Comparison of ENCODE assay signal across 10 cellular contexts in genomic region chr18:74623047-74623816, GRCh38. TPM values are rescaled to one million over a fixed set of nuclear protein-coding genes. Genes with fewer than 3 reads are reported as not detected.
DNase-seq lines count a peak whose midpoint lies in the region; ATAC-seq and TF ChIP-seq lines count a peak whose summit lies in the region.
"Had no signal": no experiment of that assay in that cellular context is flagged by ENCODE, and none has a peak within 500 bp of the region (broad histone marks: within the 10 kb centered on the region; RNA-seq: fewer than 3 reads in every experiment).

No MANE protein-coding gene starts in this region.

- H3K4me1 Mint-ChIP-seq in T-helper 17 cell: peaks cover 14% of the 10 kb centered on the region

- H3K9me3 ChIP-seq in body of pancreas (no peaks in the 10 kb centered on the region), T-helper 17 cell (ENCODE audit: control insufficient read depth, low read length, poor library complexity, severe bottlenecking) (no peaks in the 10 kb centered on the region)
- H3K9me3 ChIP-seq: BLaER1 had no signal

- TF ChIP-seq POLR2A in body of pancreas (IDR thresholded peaks at IDR 0.05): no peak

- no peaks in the 10 kb centered on the region for H3K36me3 ChIP-seq in body of pancreas (replicated peaks in 1 of 2; ENCODE audit: insufficient read depth in 1 of 2, low read depth in 2 of 2)
- H3K36me3 ChIP-seq: BLaER1 had no signal

- H3K4me3 ChIP-seq in HL-60 (replicated peaks; ENCODE audit: insufficient read depth, low read length) (no peak overlapping the region), body of pancreas (no peak overlapping the region)
- H3K4me3 ChIP-seq: BLaER1 had no signal

- H3K4me1 ChIP-seq in body of pancreas: no peaks in the 10 kb centered on the region

- H3K4me3 Mint-ChIP-seq in T-helper 17 cell: no peak overlapping the region
- H3K4me3 Mint-ChIP-seq: activated B cell treated with CpG ODN at 0.5 μM for 24 hours had no signal

- no peak for ATAC-seq in body of pancreas
- no peak for ATAC-seq in T-helper 17 cell
- no peak for ATAC-seq in HG02763 (IDR thresholded peaks at IDR 0.05; ENCODE audit: unreplicated experiment)

- DNase-seq in DMS53 (lab: John Stamatoyannopoulos, UW) (peak; percentile 31), DMS53 treated with DMSO at 0.1 percent for 48 hours (lab: John Stamatoyannopoulos, UW; ENCODE audit: unreplicated experiment) (no peak), HL-60 (ENCODE audit: low read depth in 1 of 2, low spot score in 1 of 2) (no peak), body of pancreas (peak in 1 of 4 donors; percentile 16), myocyte (ENCODE audit: low read depth) (peak; percentile 9), RKO (ENCODE audit: low spot score) (no peak), T-helper 17 cell (no peak)
- DNase-seq: activated B cell treated with CpG ODN at 0.5 μM for 24 hours had no signal

- no peaks in the 10 kb centered on the region for H3K36me3 Mint-ChIP-seq in T-helper 17 cell (ENCODE audit: low read depth)

- no peak overlapping the region for H3K27ac ChIP-seq in HL-60 (replicated peaks)
- H3K27ac ChIP-seq in body of pancreas: no peak overlapping the region
- H3K27ac ChIP-seq: BLaER1 had no signal

- 68 to 73% methylated on average over 24 of the region's 24 CpGs for WGBS in body of pancreas, 2 donors

- no peaks in the 10 kb centered on the region for H3K27me3 Mint-ChIP-seq in T-helper 17 cell
- H3K27me3 Mint-ChIP-seq: activated B cell treated with CpG ODN at 0.5 μM for 24 hours had no signal

- H3K27me3 ChIP-seq in HL-60 (ENCODE audit: insufficient read depth, poor library complexity, severe bottlenecking) (no peaks in the 10 kb centered on the region), body of pancreas (no peaks in the 10 kb centered on the region)
- H3K27me3 ChIP-seq: BLaER1 had no signal

- peak; percentile 16 for TF ChIP-seq CTCF in HL-60 (IDR thresholded peaks at IDR 0.05; ENCODE audit: insufficient read depth, low read length)
- peak in 6 of 7 experiments; percentile 19 to 45 (median 37) for TF ChIP-seq CTCF in body of pancreas (IDR thresholded peaks at IDR 0.05)

- intact Hi-C loops in body of pancreas (cut with DNase I): no loop called here

- H3K27ac Mint-ChIP-seq in T-helper 17 cell: no peak overlapping the region
- H3K27ac Mint-ChIP-seq: activated B cell treated with CpG ODN at 0.5 μM for 24 hours had no signal

RNA-seq across cellular contexts. Expression of gene ZNF407, which starts 25.6 kb away (rescaled TPM):
- total RNA-seq in body of pancreas: 10 to 100 TPM; 14.3 to 19.1 TPM
- total RNA-seq in myocyte: 7.0 and 7.2 TPM in 2 replicates
- 2.6 TPM for polyA plus RNA-seq in myocyte (2012)
- total RNA-seq in T-helper 17 cell: 10 to 100 TPM; 26.0 to 27.1 TPM

Comparison
In these comparisons a context has a peak if more than half of its experiments do, and no peak if none do; other contexts are left out.
1. DNase-seq: peak in DMS53 (single experiment) and myocyte (single experiment); none in DMS53 treated with DMSO at 0.1 percent for 48 hours (single experiment), HL-60 (0 of 2), RKO (single experiment) and T-helper 17 cell (0 of 3).